In the genomic region with DNA sequence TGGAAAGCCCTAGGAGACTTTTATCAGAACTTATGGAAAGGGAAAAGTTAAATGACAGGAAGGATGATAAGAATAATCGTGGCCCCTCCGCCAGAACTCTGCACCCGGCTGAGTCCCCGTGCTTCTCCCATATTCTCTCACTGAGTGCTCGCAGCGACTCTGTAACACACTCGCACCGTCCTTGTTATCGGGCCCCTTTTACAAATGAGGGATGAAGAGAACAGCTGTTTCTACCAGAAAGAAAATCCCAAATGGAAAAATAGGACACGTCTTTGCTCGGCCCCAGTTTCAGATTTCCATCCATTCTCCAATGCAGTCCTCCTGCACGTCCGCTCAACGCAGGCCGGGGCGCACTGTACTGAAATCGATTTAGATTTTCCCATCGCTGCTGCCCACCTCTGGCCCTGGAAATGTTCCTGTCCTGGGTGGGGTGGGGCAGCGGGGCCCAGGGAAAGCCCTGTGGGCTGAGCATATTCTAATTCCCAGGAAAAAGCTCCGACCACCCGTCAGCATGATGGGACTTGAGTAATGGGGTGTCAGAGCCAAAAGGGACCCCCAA, we compare ENCODE assay signal across 21 cellular contexts.
DNase-seq lines count a peak whose midpoint lies in the region; ATAC-seq, FAIRE-seq and TF ChIP-seq lines count a peak whose summit lies in the region.
"Had no signal": no experiment of that assay in that cellular context is flagged by ENCODE, and none has a peak within 500 bp of the region (broad histone marks: within the 10 kb centered on the region; RNA-seq: fewer than 3 reads in every experiment).

No MANE protein-coding gene starts in this region.

- in situ Hi-C loops in HepG2 (cut with HindIII; ENCODE audit: extremely low pct_ligation_motif_present, low pct_unique_long_range_greater_than_20kb), result no loop called here

- H4K20me1 ChIP-seq in HepG2 (ENCODE audit: insufficient read depth, low read length), result peaks cover 3% of the 10 kb centered on the region; the same call in 1 of the 2 replicates
- no peaks in the 10 kb centered on the region for H4K20me1 ChIP-seq in neural progenitor cell (ENCODE audit: low read depth)

- H3K79me2 ChIP-seq in ACC112 (ENCODE audit: control insufficient read depth, insufficient read depth, low read length, unreplicated experiment), result no peaks in the 10 kb centered on the region
- no peaks in the 10 kb centered on the region for H3K79me2 ChIP-seq in HepG2 (ENCODE audit: insufficient read depth, low read length)
- H3K79me2 ChIP-seq in neural progenitor cell (ENCODE audit: low read depth), result no peaks in the 10 kb centered on the region

- TF ChIP-seq POLR2A in HepG2 (IDR thresholded peaks at IDR 0.05; ENCODE audit: insufficient read depth in 1 of 2, low read depth in 2 of 2, low read length in 2 of 2) (no peak), stomach (IDR thresholded peaks at IDR 0.05) (no peak)

- H3K4me3 ChIP-seq in ACC112 (ENCODE audit: low read depth, low read length) (peak overlapping the region; percentile 52), RWPE2 (ENCODE audit: severe bottlenecking) (no peak overlapping the region), HepG2 (replicated peaks in 1 of 3; ENCODE audit: insufficient read depth in 1 of 3, low read depth in 2 of 3, low read length in 3 of 3) (no peak overlapping the region), neural progenitor cell (no peak overlapping the region), stomach (no peak overlapping the region)

- no TSS peak for BruUV-seq in HepG2 (replicated peaks; lab: Mats Ljungman, UMichigan)

- H3K4me2 ChIP-seq in HepG2 (ENCODE audit: low read depth, low read length) (no peak overlapping the region), neural progenitor cell (peak overlapping the region; percentile 46)
- H3K4me2 ChIP-seq: KMS-11 had no signal

- H3K9ac ChIP-seq in HepG2 (ENCODE audit: insufficient read depth, low read depth, low read length) (no peak overlapping the region), neural progenitor cell (no peak overlapping the region)
- H3K9ac ChIP-seq: KMS-11 had no signal

- H3K36me3 ChIP-seq in ACC112 (ENCODE audit: insufficient read depth, low read length) (no peaks in the 10 kb centered on the region), RWPE2 (ENCODE audit: low read depth) (no peaks in the 10 kb centered on the region), HepG2 (replicated peaks in 1 of 2; ENCODE audit: control insufficient read depth in 1 of 2, insufficient read depth in 2 of 2, low read length in 2 of 2) (no peaks in the 10 kb centered on the region), neural progenitor cell (no peaks in the 10 kb centered on the region), stomach (no peaks in the 10 kb centered on the region)

- H3K36me3 Mint-ChIP-seq in neural progenitor cell, result peaks cover 2% of the 10 kb centered on the region
- H3K36me3 Mint-ChIP-seq in chondrocyte (ENCODE audit: low read depth), result no peaks in the 10 kb centered on the region
- H3K36me3 Mint-ChIP-seq: CD4-positive, CD25-positive, alpha-beta regulatory T cell had no signal

- peaks cover 16% of the 10 kb centered on the region for H3F3A ChIP-seq in neural progenitor cell (ENCODE audit: low read depth)

- no peak for FAIRE-seq in HepG2 (lab: Jason Lieb, UNC)
- FAIRE-seq: GM12892, H54 had no signal

- H3K9me3 ChIP-seq in RWPE2 (ENCODE audit: severe bottlenecking) (no peaks in the 10 kb centered on the region), HepG2 (ENCODE audit: low read length) (peaks cover 5% of the 10 kb centered on the region), neural progenitor cell (ENCODE audit: low read depth) (no peaks in the 10 kb centered on the region), stomach (no peaks in the 10 kb centered on the region)

- 46% methylated on average over 21 of the region's 21 CpGs for WGBS in HepG2 (ENCODE audit: low lambda C conversion rate)
- WGBS in stomach, 5 donors, result 64 to 74% (median 68%) methylated on average over 21 of the region's 21 CpGs

- H3K27me3 ChIP-seq in ACC112 (ENCODE audit: insufficient read depth, low read length), result peaks cover 78% of the 10 kb centered on the region
- peaks cover 9% of the 10 kb centered on the region for H3K27me3 ChIP-seq in RWPE2 (ENCODE audit: insufficient read depth, poor library complexity, severe bottlenecking)
- peaks cover 15 to 70% of the 10 kb centered on the region in 2 experiments; a peak in 3 of 5 replicates for H3K27me3 ChIP-seq in HepG2 (ENCODE audit: control insufficient read depth in 1 of 2, insufficient read depth in 2 of 2, low read length in 2 of 2)
- no peaks in the 10 kb centered on the region for H3K27me3 ChIP-seq in neural progenitor cell
- H3K27me3 ChIP-seq in stomach, result peaks cover 0 to 25% (median 3%) of the 10 kb centered on the region in 3 donors

- no peak overlapping the region for H3K4me3 Mint-ChIP-seq in neural progenitor cell
- H3K4me3 Mint-ChIP-seq in chondrocyte (ENCODE audit: unreplicated experiment), result no peak overlapping the region
- H3K4me3 Mint-ChIP-seq: CD4-positive, CD25-positive, alpha-beta regulatory T cell; HFFc6 had no signal

- ATAC-seq in RWPE2 (ENCODE audit: low read depth) (no peak), HepG2 (no peak)

- H3K27ac Mint-ChIP-seq in neural progenitor cell, result no peak overlapping the region
- H3K27ac Mint-ChIP-seq in chondrocyte (ENCODE audit: unreplicated experiment), result no peak overlapping the region
- H3K27ac Mint-ChIP-seq: HFFc6 had no signal

- H3K27ac ChIP-seq in ACC112 (ENCODE audit: low read depth, low read length) (no peak overlapping the region), RWPE2 (ENCODE audit: poor library complexity, severe bottlenecking) (no peak overlapping the region), HepG2 (ENCODE audit: extremely low read length, insufficient read depth, low read length) (no peak overlapping the region), neural progenitor cell (no peak overlapping the region), stomach (no peak overlapping the region)
- H3K27ac ChIP-seq: KMS-11, RWPE1 had no signal

- peaks cover 52% of the 10 kb centered on the region for H3K4me1 Mint-ChIP-seq in neural progenitor cell
- peaks cover 3% of the 10 kb centered on the region for H3K4me1 Mint-ChIP-seq in chondrocyte (ENCODE audit: low read depth)

- TF ChIP-seq EP300 in HepG2 (IDR thresholded peaks at IDR 0.05; ENCODE audit: low read depth in 2 of 2, low read length in 2 of 2) (no peak), HepG2 (CRISPR knock-in tag; IDR thresholded peaks at IDR 0.05; ENCODE audit: borderline replicate concordance) (no peak), stomach (IDR thresholded peaks at IDR 0.05) (no peak)

- TF ChIP-seq RAD21 in HepG2 (CRISPR knock-in tag; IDR thresholded peaks at IDR 0.05), result no peak

- H3K4me1 ChIP-seq in ACC112 (ENCODE audit: control insufficient read depth, insufficient read depth, low read length, unreplicated experiment) (no peaks in the 10 kb centered on the region), RWPE2 (ENCODE audit: insufficient read depth, poor library complexity, severe bottlenecking) (no peaks in the 10 kb centered on the region), HepG2 (ENCODE audit: insufficient read depth, low read length) (no peaks in the 10 kb centered on the region), neural progenitor cell (peaks cover 28% of the 10 kb centered on the region), stomach (no peaks in the 10 kb centered on the region)
- H3K4me1 ChIP-seq: Caco-2 had no signal

- peaks cover 10% of the 10 kb centered on the region for H3K9me3 Mint-ChIP-seq in neural progenitor cell
- no peaks in the 10 kb centered on the region for H3K9me3 Mint-ChIP-seq in chondrocyte (ENCODE audit: low read depth)
- H3K9me3 Mint-ChIP-seq: HFFc6 had no signal

- POLR2A ChIA-PET in HepG2 (lab: Yijun Ruan, JAX), result no interaction called here

- DNase-seq in RWPE2 (ENCODE audit: low spot score) (peak; percentile 24), HepG2 (ENCODE audit: low spot score) (no peak), neural progenitor cell (ENCODE audit: low spot score) (no peak), mucosa of gallbladder (ENCODE audit: low spot score) (no peak), chondrocyte (ENCODE audit: low spot score) (no peak), hippocampal formation (lab: John Stamatoyannopoulos, UW) (no peak), stomach (no peak)
- DNase-seq: ACHN; Caco-2; CD4-positive, CD25-positive, alpha-beta regulatory T cell; DMS153; HFFc6; NCI-H1436; NCI-H2029 treated with DMSO at 0.1 percent for 48 hours; NCI-H2171 treated with DMSO at 0.1 percent for 48 hours; NCI-H446 treated with DMSO at 0.1 percent for 48 hours had no signal

- intact Hi-C loops in HepG2 (cut with micrococcal nuclease; ENCODE audit: unreplicated experiment), result no loop called here
- intact Hi-C loops in stomach (cut with DNase I; ENCODE audit: low total_unique reads), result no loop called here

- H3K27me3 Mint-ChIP-seq in neural progenitor cell (ENCODE audit: insufficient read depth, low read depth) (peaks cover 7% of the 10 kb centered on the region), chondrocyte (ENCODE audit: low read depth) (peaks cover 9% of the 10 kb centered on the region)

- no peak for TF ChIP-seq CTCF in RWPE2 (IDR thresholded peaks at IDR 0.05; ENCODE audit: poor library complexity, severe bottlenecking)
- no peak for TF ChIP-seq CTCF in HepG2 (CRISPR knock-in tag; IDR thresholded peaks at IDR 0.05)
- no peak for TF ChIP-seq CTCF in neural progenitor cell (IDR thresholded peaks at IDR 0.05)
- TF ChIP-seq CTCF in chondrocyte (IDR thresholded peaks at IDR 0.05), result no peak
- no peak for TF ChIP-seq CTCF in stomach (IDR thresholded peaks at IDR 0.05)

- CTCF ChIA-PET in HepG2 (lab: Yijun Ruan, JAX; ENCODE audit: low intra/inter-chr PET ratio, low total read pairs), result no interaction called here

- H2AFZ ChIP-seq in ACC112 (ENCODE audit: low read length, unreplicated experiment) (no peak overlapping the region), HepG2 (ENCODE audit: low read length) (no peak overlapping the region), neural progenitor cell (replicated peaks) (peak overlapping the region; percentile 43)

TF ChIP-seq in HepG2, 621 proteins besides CTCF, POLR2A, EP300 and RAD21 (continues in another document):
- TF ChIP-seq ZSCAN21 (CRISPR knock-in tag; IDR thresholded peaks at IDR 0.05; ENCODE audit: borderline replicate concordance) (no peak), KLF6 (CRISPR knock-in tag; IDR thresholded peaks at IDR 0.05) (no peak), EZH2 (conservative IDR thresholded peaks at IDR 0.05; ENCODE audit: low read depth, low read length) (peak; percentile 50; the same call in 1 of the 2 replicates), FOXO1 (CRISPR knock-in tag; IDR thresholded peaks at IDR 0.05) (no peak), EHMT2 (IDR thresholded peaks at IDR 0.05; ENCODE audit: borderline replicate concordance, low read depth, low read length) (no peak), ZNF703 (CRISPR knock-in tag; IDR thresholded peaks at IDR 0.05; ENCODE audit: borderline replicate concordance) (no peak)
